Comparison of ENCODE assay signal across 1 cellular context in genomic region chr4:2290488-2290887, GRCh38.
TF ChIP-seq lines count a peak whose summit lies in the region.

No MANE protein-coding gene starts in this region.

TF ChIP-seq in HepG2, 621 proteins besides CTCF, POLR2A, EP300 and RAD21:
- no peak for TF ChIP-seq CC2D1A (CRISPR knock-in tag; IDR thresholded peaks at IDR 0.05)
